In the genomic region with DNA sequence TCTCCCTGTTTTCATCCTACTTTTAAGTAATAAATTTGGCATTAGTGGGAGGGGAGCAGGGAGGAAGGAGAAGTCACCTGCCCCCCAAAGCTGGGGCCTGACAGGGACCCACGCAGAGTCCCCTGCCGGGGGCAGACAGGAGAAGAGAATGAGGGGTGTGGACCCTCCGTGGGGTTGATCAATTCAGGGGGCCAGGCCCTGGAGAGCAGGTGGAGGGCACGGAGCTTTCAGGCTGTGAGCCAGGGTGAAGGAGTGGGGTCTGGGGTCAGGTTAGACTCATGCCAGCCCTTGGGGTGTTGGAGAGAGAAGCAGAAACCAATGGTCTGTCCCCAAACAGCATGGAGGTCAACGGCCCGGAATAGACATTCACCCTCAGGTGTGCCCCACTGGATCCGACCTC, we compare ENCODE assay signal across 1 cellular context.
TF ChIP-seq lines count a peak whose summit lies in the region.

No MANE protein-coding gene starts in this region.

TF ChIP-seq in SK-N-SH, 30 proteins besides CTCF, POLR2A, EP300 and RAD21:
- 0 out of 2 replicates have a peak, but pooled peaks have one; percentile 12 for TF ChIP-seq MXI1 (IDR thresholded peaks at IDR 0.05; ENCODE audit: low read depth, low read length)
